In the genomic region with DNA sequence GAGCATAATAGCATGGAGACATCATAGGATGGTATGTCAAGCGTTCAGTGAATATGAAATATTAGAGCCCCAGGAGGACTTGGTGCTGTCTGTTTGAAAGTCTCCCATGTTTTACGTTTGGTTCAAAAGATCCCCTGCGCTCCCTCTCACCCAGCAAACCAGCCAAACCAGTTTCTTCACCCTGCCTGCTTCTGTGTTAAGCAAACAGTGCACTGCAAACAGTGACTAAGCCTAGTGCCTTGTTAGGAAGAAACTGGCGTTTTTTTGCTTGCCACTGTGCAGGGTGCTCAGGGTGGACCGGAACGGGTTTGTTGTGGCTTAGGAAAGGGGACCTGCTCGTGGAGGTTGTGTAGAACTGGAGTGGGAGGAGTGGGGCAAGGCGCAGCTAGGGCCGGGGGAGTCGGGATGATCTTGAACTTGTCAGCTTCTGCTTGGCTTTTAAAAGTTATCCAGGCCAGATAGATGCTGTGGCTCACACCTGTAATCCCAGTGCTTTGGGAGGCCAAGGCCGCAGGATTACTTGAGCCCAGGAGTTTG, we compare ENCODE assay signal across 1 cellular context.
TF ChIP-seq lines count a peak whose summit lies in the region.

No MANE protein-coding gene starts in this region.

TF ChIP-seq in GM23338, 12 proteins besides CTCF, POLR2A, EP300 and RAD21 (continued from another document):
- TF ChIP-seq, protein P1, sequence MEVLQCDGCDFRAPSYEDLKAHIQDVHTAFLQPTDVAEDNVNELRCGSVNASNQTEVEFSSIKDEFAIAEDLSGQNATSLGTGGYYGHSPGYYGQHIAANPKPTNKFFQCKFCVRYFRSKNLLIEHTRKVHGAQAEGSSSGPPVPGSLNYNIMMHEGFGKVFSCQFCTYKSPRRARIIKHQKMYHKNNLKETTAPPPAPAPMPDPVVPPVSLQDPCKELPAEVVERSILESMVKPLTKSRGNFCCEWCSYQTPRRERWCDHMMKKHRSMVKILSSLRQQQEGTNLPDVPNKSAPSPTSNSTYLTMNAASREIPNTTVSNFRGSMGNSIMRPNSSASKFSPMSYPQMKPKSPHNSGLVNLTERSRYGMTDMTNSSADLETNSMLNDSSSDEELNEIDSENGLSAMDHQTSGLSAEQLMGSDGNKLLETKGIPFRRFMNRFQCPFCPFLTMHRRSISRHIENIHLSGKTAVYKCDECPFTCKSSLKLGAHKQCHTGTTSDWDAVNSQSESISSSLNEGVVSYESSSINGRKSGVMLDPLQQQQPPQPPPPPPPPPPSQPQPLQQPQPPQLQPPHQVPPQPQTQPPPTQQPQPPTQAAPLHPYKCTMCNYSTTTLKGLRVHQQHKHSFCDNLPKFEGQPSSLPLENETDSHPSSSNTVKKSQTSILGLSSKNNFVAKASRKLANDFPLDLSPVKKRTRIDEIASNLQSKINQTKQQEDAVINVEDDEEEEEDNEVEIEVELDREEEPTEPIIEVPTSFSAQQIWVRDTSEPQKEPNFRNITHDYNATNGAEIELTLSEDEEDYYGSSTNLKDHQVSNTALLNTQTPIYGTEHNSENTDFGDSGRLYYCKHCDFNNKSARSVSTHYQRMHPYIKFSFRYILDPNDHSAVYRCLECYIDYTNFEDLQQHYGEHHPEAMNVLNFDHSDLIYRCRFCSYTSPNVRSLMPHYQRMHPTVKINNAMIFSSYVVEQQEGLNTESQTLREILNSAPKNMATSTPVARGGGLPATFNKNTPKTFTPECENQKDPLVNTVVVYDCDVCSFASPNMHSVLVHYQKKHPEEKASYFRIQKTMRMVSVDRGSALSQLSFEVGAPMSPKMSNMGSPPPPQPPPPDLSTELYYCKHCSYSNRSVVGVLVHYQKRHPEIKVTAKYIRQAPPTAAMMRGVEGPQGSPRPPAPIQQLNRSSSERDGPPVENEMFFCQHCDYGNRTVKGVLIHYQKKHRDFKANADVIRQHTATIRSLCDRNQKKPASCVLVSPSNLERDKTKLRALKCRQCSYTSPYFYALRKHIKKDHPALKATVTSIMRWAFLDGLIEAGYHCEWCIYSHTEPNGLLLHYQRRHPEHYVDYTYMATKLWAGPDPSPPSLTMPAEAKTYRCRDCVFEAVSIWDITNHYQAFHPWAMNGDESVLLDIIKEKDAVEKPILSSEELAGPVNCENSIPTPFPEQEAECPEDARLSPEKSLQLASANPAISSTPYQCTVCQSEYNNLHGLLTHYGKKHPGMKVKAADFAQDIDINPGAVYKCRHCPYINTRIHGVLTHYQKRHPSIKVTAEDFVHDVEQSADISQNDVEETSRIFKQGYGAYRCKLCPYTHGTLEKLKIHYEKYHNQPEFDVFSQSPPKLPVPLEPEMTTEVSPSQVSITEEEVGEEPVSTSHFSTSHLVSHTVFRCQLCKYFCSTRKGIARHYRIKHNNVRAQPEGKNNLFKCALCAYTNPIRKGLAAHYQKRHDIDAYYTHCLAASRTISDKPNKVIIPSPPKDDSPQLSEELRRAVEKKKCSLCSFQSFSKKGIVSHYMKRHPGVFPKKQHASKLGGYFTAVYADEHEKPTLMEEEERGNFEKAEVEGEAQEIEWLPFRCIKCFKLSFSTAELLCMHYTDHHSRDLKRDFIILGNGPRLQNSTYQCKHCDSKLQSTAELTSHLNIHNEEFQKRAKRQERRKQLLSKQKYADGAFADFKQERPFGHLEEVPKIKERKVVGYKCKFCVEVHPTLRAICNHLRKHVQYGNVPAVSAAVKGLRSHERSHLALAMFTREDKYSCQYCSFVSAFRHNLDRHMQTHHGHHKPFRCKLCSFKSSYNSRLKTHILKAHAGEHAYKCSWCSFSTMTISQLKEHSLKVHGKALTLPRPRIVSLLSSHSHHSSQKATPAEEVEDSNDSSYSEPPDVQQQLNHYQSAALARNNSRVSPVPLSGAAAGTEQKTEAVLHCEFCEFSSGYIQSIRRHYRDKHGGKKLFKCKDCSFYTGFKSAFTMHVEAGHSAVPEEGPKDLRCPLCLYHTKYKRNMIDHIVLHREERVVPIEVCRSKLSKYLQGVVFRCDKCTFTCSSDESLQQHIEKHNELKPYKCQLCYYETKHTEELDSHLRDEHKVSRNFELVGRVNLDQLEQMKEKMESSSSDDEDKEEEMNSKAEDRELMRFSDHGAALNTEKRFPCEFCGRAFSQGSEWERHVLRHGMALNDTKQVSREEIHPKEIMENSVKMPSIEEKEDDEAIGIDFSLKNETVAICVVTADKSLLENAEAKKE (CRISPR knock-in tag; IDR thresholded peaks at IDR 0.05) = 0 out of 2 replicates have a peak, but pooled peaks have one; percentile 47
- no peak for TF ChIP-seq NANOG (IDR thresholded peaks at IDR 0.05; ENCODE audit: borderline replicate concordance)
- TF ChIP-seq EZH2 (IDR thresholded peaks at IDR 0.05; ENCODE audit: low read depth, unreplicated experiment) = no peak
- TF ChIP-seq CREB1 (CRISPR knock-in tag; IDR thresholded peaks at IDR 0.05; ENCODE audit: low read depth) = no peak
